In genomic region chr5:177351392-177352329, GRCh38 we compare ENCODE assay signal across 8 cellular contexts. TPM values are rescaled to one million over a fixed set of nuclear protein-coding genes. Genes with fewer than 3 reads are reported as not detected.
DNase-seq lines count a peak whose midpoint lies in the region; ATAC-seq and TF ChIP-seq lines count a peak whose summit lies in the region.

Gene LMAN2 (minus strand): TSS chr5:177351668. CDS start chr5:177351647, 21 bp downstream.

- H3K27ac Mint-ChIP-seq in activated CD4-positive, alpha-beta T cell treated with anti-CD3 and anti-CD28 coated beads, Interleukin-2, amount 10 ng/mL, durations not matched to agents 24 days and 14 days = peak within 1 kb of the TSS; percentile 100

- intact Hi-C loops in activated CD4-positive, alpha-beta T cell treated with anti-CD3 and anti-CD28 coated beads, Interleukin-2, amount 10 ng/mL, durations not matched to agents 24 days and 14 days (cut with micrococcal nuclease) = loop anchor here (1.0 to 10.0 kb wide), 4 partner anchors 12 to 817 kb away; partner anchors contain the start of gene RNF44

- TF ChIP-seq CTCF in BE2C (IDR thresholded peaks at IDR 0.05; ENCODE audit: low read depth, low read length) = no peak
- no peak for TF ChIP-seq CTCF in coronary artery (IDR thresholded peaks at IDR 0.05)

- peak within 1 kb of the TSS; percentile 57 to 88 for H3K27ac ChIP-seq in coronary artery

- H3K36me3 ChIP-seq in BE2C = peaks cover 16% of the 10 kb centered on the region; the same call in 1 of the 2 replicates

- H3K9me3 ChIP-seq in BE2C = no peaks in the 10 kb centered on the region; the same call in 1 of the 2 replicates

- DNase-seq in BE2C = peak; percentile 93
- peak; percentile 90 for DNase-seq in GM19240 (ENCODE audit: insufficient read length, low spot score)
- peak; percentile 71 for DNase-seq in NCI-H526 treated with DMSO at 0.1 percent for 48 hours (lab: John Stamatoyannopoulos, UW)
- DNase-seq in activated CD4-positive, alpha-beta T cell treated with anti-CD3 and anti-CD28 coated beads, Interleukin-2, amount 10 ng/mL, durations not matched to agents 24 days and 14 days = peak; percentile 97
- peak; percentile 94 for DNase-seq in coronary artery (ENCODE audit: low spot score)
- DNase-seq in left lobe of liver (ENCODE audit: low spot score) = peak; percentile 96
- peak; percentile 83 for DNase-seq in stimulated activated CD4-positive, alpha-beta T cell treated with anti-CD3 and anti-CD28 coated beads, Interleukin-2, amount 100 ng/mL, for 4 hours (ENCODE audit: low read depth)

- ATAC-seq in HG03469 (IDR thresholded peaks at IDR 0.05; ENCODE audit: unreplicated experiment) = peak; percentile 73
- ATAC-seq in left lobe of liver = peak; percentile 91

- no peaks in the 10 kb centered on the region for H3K27me3 Mint-ChIP-seq in activated CD4-positive, alpha-beta T cell treated with anti-CD3 and anti-CD28 coated beads, Interleukin-2, amount 10 ng/mL, durations not matched to agents 24 days and 14 days

- peak within 1 kb of the TSS; percentile 90 for H3K4me3 Mint-ChIP-seq in activated CD4-positive, alpha-beta T cell treated with anti-CD3 and anti-CD28 coated beads, Interleukin-2, amount 10 ng/mL, durations not matched to agents 24 days and 14 days

- no peaks in the 10 kb centered on the region for H3K27me3 ChIP-seq in BE2C

- peaks cover 6% of the 10 kb centered on the region for H3K9me3 Mint-ChIP-seq in activated CD4-positive, alpha-beta T cell treated with anti-CD3 and anti-CD28 coated beads, Interleukin-2, amount 10 ng/mL, durations not matched to agents 24 days and 14 days

- H3K4me3 ChIP-seq in BE2C (ENCODE audit: low read depth, low read length) (peak within 1 kb of the TSS; percentile 97), coronary artery (peak within 1 kb of the TSS; percentile 84)

- H3K36me3 Mint-ChIP-seq in activated CD4-positive, alpha-beta T cell treated with anti-CD3 and anti-CD28 coated beads, Interleukin-2, amount 10 ng/mL, durations not matched to agents 24 days and 14 days (ENCODE audit: low read depth) = peaks cover 18% of the 10 kb centered on the region

- H3K4me1 Mint-ChIP-seq in activated CD4-positive, alpha-beta T cell treated with anti-CD3 and anti-CD28 coated beads, Interleukin-2, amount 10 ng/mL, durations not matched to agents 24 days and 14 days = peaks cover 48% of the 10 kb centered on the region

- peaks cover 2% of the 10 kb centered on the region for H3K4me1 ChIP-seq in BE2C

RNA-seq across cellular contexts. Expression of gene LMAN2, which starts in this region (rescaled TPM):
- polyA plus RNA-seq in BE2C (2012; ENCODE audit: insufficient read depth, insufficient read length, low read depth) = 463 TPM
- total RNA-seq in activated CD4-positive, alpha-beta T cell treated with anti-CD3 and anti-CD28 coated beads, Interleukin-2, amount 10 ng/mL, durations not matched to agents 24 days and 14 days = 105 and 108 TPM in 2 replicates
- total RNA-seq in left lobe of liver = 162 TPM

Comparison
In these comparisons a context has a peak if more than half of its experiments do, and no peak if none do; other contexts are left out.
1. Peak in every context shown above with its lines: DNase-seq, ATAC-seq, H3K4me3 ChIP-seq and H3K27ac ChIP-seq.